15 cellular contexts compared by ENCODE assay signal in the genomic region with DNA sequence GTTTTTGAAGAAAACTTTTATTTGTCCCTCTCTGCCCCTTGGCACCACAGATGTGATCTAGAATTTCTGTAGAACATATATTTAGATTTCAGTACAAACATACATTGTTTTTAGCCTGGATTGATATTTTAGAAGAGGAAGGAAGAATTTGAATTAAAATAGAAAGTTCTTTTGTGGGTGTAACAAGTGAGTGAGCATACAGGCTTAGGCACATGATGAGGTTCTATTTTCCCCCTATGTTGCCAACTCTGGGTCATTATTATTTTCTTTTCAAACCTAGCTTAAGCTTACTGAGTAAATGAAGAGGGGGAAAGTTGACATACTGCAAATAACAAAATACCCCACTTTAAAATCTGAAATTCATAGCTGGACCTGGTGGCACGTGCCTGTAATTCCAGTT.
DNase-seq lines count a peak whose midpoint lies in the region; ATAC-seq lines count a peak whose summit lies in the region.
"Had no signal": no experiment of that assay in that cellular context is flagged by ENCODE, and none has a peak within 500 bp of the region (broad histone marks: within the 10 kb centered on the region; RNA-seq: fewer than 3 reads in every experiment).

No MANE protein-coding gene starts in this region.

- no peaks in the 10 kb centered on the region for H3K36me3 ChIP-seq in mesenchymal stem cell (ENCODE audit: control insufficient read depth in 1 of 2, insufficient read depth in 2 of 2, low read depth in 1 of 2, low read length in 2 of 2)

- H2AFZ ChIP-seq in mesenchymal stem cell (ENCODE audit: low read depth, low read length) = no peak overlapping the region

- no peak overlapping the region for H3K4me3 ChIP-seq in mesenchymal stem cell (ENCODE audit: insufficient read depth in 1 of 2, low read depth in 1 of 2, low read length in 2 of 2)

- WGBS in mesenchymal stem cell = 88% methylated on average over 1 of the region's 1 CpG

- H3K9ac ChIP-seq in mesenchymal stem cell (ENCODE audit: low read length) = peak overlapping the region; percentile 49

- no peak overlapping the region for H3K4me2 ChIP-seq in mesenchymal stem cell (ENCODE audit: low read length, poor library complexity, severe bottlenecking)

- no peak overlapping the region for H3K23ac ChIP-seq in mesenchymal stem cell (ENCODE audit: low read length in 2 of 2)

- H3K4me1 ChIP-seq in mesenchymal stem cell (ENCODE audit: control insufficient read depth, insufficient read depth, low read depth, low read length) = peaks cover 3% of the 10 kb centered on the region

- H4K8ac ChIP-seq in mesenchymal stem cell (ENCODE audit: low read length) = no peak overlapping the region

- ATAC-seq in GM18499 (IDR thresholded peaks at IDR 0.05; ENCODE audit: insufficient read depth, unreplicated experiment) (peak; percentile 8), GM21717 (IDR thresholded peaks at IDR 0.05; ENCODE audit: unreplicated experiment) (peak; percentile 17), HG03442 (IDR thresholded peaks at IDR 0.05; ENCODE audit: unreplicated experiment) (peak; percentile 18), GM18858 (IDR thresholded peaks at IDR 0.05; ENCODE audit: unreplicated experiment) (no peak), GM19023 (IDR thresholded peaks at IDR 0.05; ENCODE audit: unreplicated experiment) (no peak)

- H2BK12ac ChIP-seq in mesenchymal stem cell (ENCODE audit: low read length in 2 of 2) = no peak overlapping the region

- H2BK15ac ChIP-seq in mesenchymal stem cell (ENCODE audit: low read depth, poor library complexity, severe bottlenecking) = no peak overlapping the region

- no peak overlapping the region for H2AK5ac ChIP-seq in mesenchymal stem cell (ENCODE audit: low read length, severe bottlenecking)

- no peak overlapping the region for H3K27ac ChIP-seq in mesenchymal stem cell (ENCODE audit: low read length, poor library complexity, severe bottlenecking)

- no peak overlapping the region for H2BK120ac ChIP-seq in mesenchymal stem cell (ENCODE audit: low read depth, low read length)

- no peaks in the 10 kb centered on the region for H3K27me3 ChIP-seq in mesenchymal stem cell (ENCODE audit: control insufficient read depth in 1 of 2, insufficient read depth in 1 of 2, low read length in 2 of 2)

- H3K14ac ChIP-seq in mesenchymal stem cell (ENCODE audit: low read length in 2 of 2) = no peak overlapping the region

- H4K91ac ChIP-seq in mesenchymal stem cell (ENCODE audit: low read length) = no peak overlapping the region

- H3K18ac ChIP-seq in mesenchymal stem cell (ENCODE audit: low read depth in 1 of 2, low read length in 2 of 2) = no peak overlapping the region

- DNase-seq in mesenchymal stem cell (no peak), SIG-M5 treated with dmso at 0.1 percent for 504 hours (lab: John Stamatoyannopoulos, UW; ENCODE audit: unreplicated experiment) (no peak), A172 (ENCODE audit: low spot score) (no peak)
- DNase-seq: activated CD4-positive, CD25-positive, alpha-beta regulatory T cell; activated effector memory CD4-positive, alpha-beta T cell treated with Interleukin-2 at 50 U/mL for 16 hours; cerebellar nuclear complex; GF-D8; NCI-H510A treated with DMSO at 0.1 percent for 48 hours; SHP77 treated with DMSO at 0.1 percent for 48 hours; stimulated activated CD4-positive, alpha-beta T cell treated with anti-CD3 and anti-CD28 coated beads, Interleukin-4, amount 100 ng/mL, for 4 hours had no signal

- H3K9me3 ChIP-seq in mesenchymal stem cell (ENCODE audit: control insufficient read depth, low read length) = no peaks in the 10 kb centered on the region

- H2BK5ac ChIP-seq in mesenchymal stem cell (ENCODE audit: low read depth, low read length, poor library complexity, severe bottlenecking) = no peak overlapping the region

- no peaks in the 10 kb centered on the region for H3K79me1 ChIP-seq in mesenchymal stem cell (replicated peaks; ENCODE audit: low read length, poor library complexity, severe bottlenecking)

- H3K4ac ChIP-seq in mesenchymal stem cell (ENCODE audit: low read depth in 1 of 2, low read length in 2 of 2) = no peak overlapping the region

Comparison
In these comparisons a context has a peak if more than half of its experiments do, and no peak if none do; other contexts are left out.
1. ATAC-seq: peak in GM18499 (single experiment), GM21717 (single experiment) and HG03442 (single experiment); none in GM18858 (single experiment) and GM19023 (single experiment).